Comparison of ENCODE assay signal across 10 cellular contexts in the genomic region with DNA sequence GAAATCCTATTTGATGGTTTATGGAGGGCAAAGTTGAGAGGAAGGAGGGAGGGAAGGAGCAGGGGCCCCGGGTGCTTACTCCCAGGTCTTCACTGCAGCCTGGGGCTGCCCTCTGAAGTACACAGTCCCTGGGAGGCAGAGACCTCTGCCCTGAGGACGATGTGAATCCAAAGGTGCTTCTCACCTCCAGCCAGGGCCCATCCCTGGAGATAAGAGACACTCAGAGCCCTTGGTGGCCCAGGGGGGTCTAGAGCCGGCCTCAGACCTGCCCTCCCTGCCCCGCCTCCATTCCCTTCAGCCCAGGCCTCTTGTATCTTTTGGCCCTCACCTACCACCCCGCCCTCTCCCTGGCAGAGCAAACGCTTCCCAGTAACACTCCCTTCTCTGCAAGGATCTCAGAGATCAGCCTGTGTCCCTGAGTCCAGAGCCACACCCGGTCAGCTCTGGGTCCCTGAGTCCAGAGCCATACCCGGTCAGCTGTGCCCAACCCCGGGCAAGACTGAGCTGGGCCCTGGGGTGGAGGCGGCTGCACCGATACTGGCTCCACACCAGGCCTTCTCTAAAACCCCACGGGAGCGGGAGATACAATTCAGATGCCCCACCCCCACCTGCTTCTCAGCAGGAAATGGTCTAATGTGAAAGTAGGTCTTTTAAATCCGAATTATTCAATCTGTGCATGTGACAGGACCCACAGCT. TPM values are rescaled to one million over a fixed set of nuclear protein-coding genes. Genes with fewer than 3 reads are reported as not detected.
A peak's percentile ranks its signal among the peaks of the same experiment; 100 is the strongest.
DNase-seq lines count a peak whose midpoint lies in the region; ATAC-seq and TF ChIP-seq lines count a peak whose summit lies in the region.
"Had no signal": no experiment of that assay in that cellular context is flagged by ENCODE, and none has a peak within 500 bp of the region (broad histone marks: within the 10 kb centered on the region; RNA-seq: fewer than 3 reads in every experiment).

No MANE protein-coding gene starts in this region.

- peaks cover 8 to 55% (median 30%) of the 10 kb centered on the region in 4 donors for H3K4me1 ChIP-seq in Peyer's patch

- no peak for TF ChIP-seq CTCF in Peyer's patch (IDR thresholded peaks at IDR 0.05)

- H3K9me3 ChIP-seq in Peyer's patch = no peaks in the 10 kb centered on the region

- peak overlapping the region; percentile 45 for H3K27ac Mint-ChIP-seq in T-helper 2 cell treated with Interferon-gamma antibody and Interleukin-4, amounts not matched to agents 5 μg/mL and 100 μg/mL, for 36 hours
- peak overlapping the region; percentile 86 for H3K27ac Mint-ChIP-seq in stimulated activated naive B cell treated with anti-CD40 and anti-IgM and Interleukin-4, amounts not matched to agents 10 μg/mL and 1 μg/mL and 100 μg/mL, for 72 hours
- H3K27ac Mint-ChIP-seq: nephron progenitor cell had no signal

- H3K27me3 Mint-ChIP-seq in T-helper 2 cell treated with Interferon-gamma antibody and Interleukin-4, amounts not matched to agents 5 μg/mL and 100 μg/mL, for 36 hours (ENCODE audit: low read depth) = no peaks in the 10 kb centered on the region
- no peaks in the 10 kb centered on the region for H3K27me3 Mint-ChIP-seq in stimulated activated naive B cell treated with anti-CD40 and anti-IgM and Interleukin-4, amounts not matched to agents 10 μg/mL and 1 μg/mL and 100 μg/mL, for 72 hours

- H3K4me3 ChIP-seq in Peyer's patch = peak overlapping the region in 2 of 4 donors; percentile 0 to 1

- H3K36me3 Mint-ChIP-seq in T-helper 2 cell treated with Interferon-gamma antibody and Interleukin-4, amounts not matched to agents 5 μg/mL and 100 μg/mL, for 36 hours (ENCODE audit: low read depth) = no peaks in the 10 kb centered on the region
- H3K36me3 Mint-ChIP-seq in stimulated activated naive B cell treated with anti-CD40 and anti-IgM and Interleukin-4, amounts not matched to agents 10 μg/mL and 1 μg/mL and 100 μg/mL, for 72 hours = peaks cover 12 to 13% of the 10 kb centered on the region in 2 donors

- no peak for ATAC-seq in stimulated activated naive B cell treated with anti-CD40 and anti-IgM and Interleukin-4, amounts not matched to agents 10 μg/mL and 1 μg/mL and 100 μg/mL, for 72 hours (replicated peaks)
- ATAC-seq in GM21529 (IDR thresholded peaks at IDR 0.05; ENCODE audit: unreplicated experiment) (no peak), GM19351 (IDR thresholded peaks at IDR 0.05; ENCODE audit: unreplicated experiment) (no peak)

- no peaks in the 10 kb centered on the region for H3K9me3 Mint-ChIP-seq in T-helper 2 cell treated with Interferon-gamma antibody and Interleukin-4, amounts not matched to agents 5 μg/mL and 100 μg/mL, for 36 hours
- no peaks in the 10 kb centered on the region for H3K9me3 Mint-ChIP-seq in stimulated activated naive B cell treated with anti-CD40 and anti-IgM and Interleukin-4, amounts not matched to agents 10 μg/mL and 1 μg/mL and 100 μg/mL, for 72 hours
- H3K9me3 Mint-ChIP-seq: nephron progenitor cell had no signal

- H3K27ac ChIP-seq in Peyer's patch = peak overlapping the region in 3 of 4 donors; percentile 65 to 99 (median 97)

- H3K4me3 Mint-ChIP-seq in T-helper 2 cell treated with Interferon-gamma antibody and Interleukin-4, amounts not matched to agents 5 μg/mL and 100 μg/mL, for 36 hours = no peak overlapping the region
- H3K4me3 Mint-ChIP-seq in stimulated activated naive B cell treated with anti-CD40 and anti-IgM and Interleukin-4, amounts not matched to agents 10 μg/mL and 1 μg/mL and 100 μg/mL, for 72 hours = peak overlapping the region in 1 of 2 donors; percentile 37
- H3K4me3 Mint-ChIP-seq: nephron progenitor cell had no signal

- DNase-seq in T-helper 2 cell treated with Interferon-gamma antibody and Interleukin-4, amounts not matched to agents 5 μg/mL and 100 μg/mL, for 36 hours (ENCODE audit: low spot score) = no peak
- DNase-seq in T-helper 2 cell = no peak
- DNase-seq in Peyer's patch = peak in 2 of 3 donors; percentile 91 to 92
- DNase-seq in iPS-NIHi7 (ENCODE audit: extremely low spot score) = peak; percentile 41
- no peak for DNase-seq in stimulated activated naive B cell treated with anti-CD40 and anti-IgM and Interleukin-4, amounts not matched to agents 10 μg/mL and 1 μg/mL and 100 μg/mL, for 72 hours
- DNase-seq in NCI-H187 (lab: John Stamatoyannopoulos, UW) = no peak
- DNase-seq: foreskin fibroblast, nephron progenitor cell had no signal

- no peaks in the 10 kb centered on the region for H3K27me3 ChIP-seq in Peyer's patch

- TF ChIP-seq POLR2A in Peyer's patch (IDR thresholded peaks at IDR 0.05) = peak; percentile 58 to 59

- peaks cover 17% of the 10 kb centered on the region for H3K4me1 Mint-ChIP-seq in T-helper 2 cell treated with Interferon-gamma antibody and Interleukin-4, amounts not matched to agents 5 μg/mL and 100 μg/mL, for 36 hours (ENCODE audit: low read depth)
- peaks cover 40 to 67% of the 10 kb centered on the region in 2 donors for H3K4me1 Mint-ChIP-seq in stimulated activated naive B cell treated with anti-CD40 and anti-IgM and Interleukin-4, amounts not matched to agents 10 μg/mL and 1 μg/mL and 100 μg/mL, for 72 hours

- H3K36me3 ChIP-seq in Peyer's patch = no peaks in the 10 kb centered on the region

RNA-seq across cellular contexts. Expression of gene GNB1, which starts 3.6 kb away (rescaled TPM):
- 100 to 1,000 TPM; 112 to 266 (median 236) TPM for total RNA-seq in Peyer's patch

RNA-seq across cellular contexts. Expression of gene CALML6, which starts 20.6 kb away (rescaled TPM):
- not detected for total RNA-seq in Peyer's patch

RNA-seq across cellular contexts. Expression of gene TMEM52, which starts 24.6 kb away (rescaled TPM):
- 10 to 100 TPM in 1 of 4 donors, 1 to 10 TPM in 3; 2.2 to 11.6 (median 6.4) TPM for total RNA-seq in Peyer's patch

Comparison
In these comparisons a context has a peak if more than half of its experiments do, and no peak if none do; other contexts are left out.
1. DNase-seq: peak in Peyer's patch (2 of 3) and iPS-NIHi7 (single experiment); none in T-helper 2 cell treated with Interferon-gamma antibody and Interleukin-4, amounts not matched to agents 5 μg/mL and 100 μg/mL, for 36 hours (single experiment), T-helper 2 cell (0 of 5), stimulated activated naive B cell treated with anti-CD40 and anti-IgM and Interleukin-4, amounts not matched to agents 10 μg/mL and 1 μg/mL and 100 μg/mL, for 72 hours (single experiment) and NCI-H187 (0 of 2).